Comparison of ENCODE assay signal across 1 cellular context in the genomic region with DNA sequence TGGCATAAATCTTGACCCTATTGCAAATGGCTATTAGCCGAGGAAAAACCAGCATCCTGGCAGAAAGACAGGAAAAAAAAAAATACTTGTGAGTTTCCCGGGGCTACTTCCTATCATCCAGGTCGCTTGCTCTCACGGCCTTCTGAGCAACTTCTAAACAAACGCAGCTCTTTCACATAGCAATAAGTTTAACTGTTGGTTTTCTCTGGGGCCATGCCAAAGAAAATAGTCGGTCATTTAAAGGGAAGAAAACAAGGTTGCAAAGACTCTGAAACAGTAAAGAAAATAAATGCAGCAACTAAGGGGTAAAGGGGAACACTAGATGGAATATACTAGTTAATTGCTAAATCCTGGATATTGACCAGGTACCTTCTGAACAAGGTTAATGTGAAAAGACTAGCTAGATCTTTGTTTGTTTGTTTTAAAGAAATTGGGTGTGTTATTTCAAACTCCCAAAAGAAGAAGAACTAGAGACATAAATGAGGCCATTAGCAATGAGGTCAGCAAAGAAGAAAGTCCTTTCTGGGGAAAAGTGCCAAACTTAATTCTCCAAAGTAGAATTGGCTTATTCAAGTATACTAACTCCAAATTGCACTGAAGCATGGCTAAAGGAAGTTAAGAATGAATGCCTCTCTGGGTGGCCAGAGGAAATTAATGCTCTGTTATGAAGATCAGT.
TF ChIP-seq lines count a peak whose summit lies in the region.

No MANE protein-coding gene starts in this region.

TF ChIP-seq in GM23338, 12 proteins besides CTCF, POLR2A, EP300 and RAD21 (continued from another document):
- no peak for TF ChIP-seq ZNF462 (CRISPR knock-in tag; IDR thresholded peaks at IDR 0.05)
TF ChIP-seq in GM23338: peak in this region for 0.
